23 cellular contexts compared by ENCODE assay signal in the genomic region with DNA sequence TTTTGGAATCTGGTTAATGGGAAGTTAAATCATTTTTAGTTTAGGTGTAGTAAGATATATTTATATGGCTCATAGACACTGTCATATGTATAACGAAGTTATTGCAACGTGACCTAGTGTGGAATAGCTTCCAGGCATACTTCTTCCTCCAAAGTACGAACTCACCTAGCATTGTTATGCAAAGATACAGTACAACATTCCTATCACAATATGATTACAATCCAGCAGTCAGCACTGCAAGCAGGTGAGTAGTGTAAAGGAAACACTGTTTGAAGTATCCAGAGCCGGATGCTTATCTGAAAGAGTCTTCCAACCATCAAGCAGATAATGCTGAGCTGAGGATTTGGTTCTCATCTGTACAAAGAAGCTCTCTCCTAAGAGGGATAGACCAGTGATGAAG.
DNase-seq lines count a peak whose midpoint lies in the region; ATAC-seq, FAIRE-seq and TF ChIP-seq lines count a peak whose summit lies in the region.
"Had no signal": no experiment of that assay in that cellular context is flagged by ENCODE, and none has a peak within 500 bp of the region (broad histone marks: within the 10 kb centered on the region; RNA-seq: fewer than 3 reads in every experiment).

No MANE protein-coding gene starts in this region.

- no peak overlapping the region for H3K4me3 ChIP-seq in epithelial cell of esophagus (ENCODE audit: low read length)
- H3K4me3 ChIP-seq in keratinocyte (ENCODE audit: control insufficient read depth in 2 of 3, extremely low read depth in 1 of 3, insufficient read depth in 2 of 3, low read depth in 1 of 3, low read length in 3 of 3): no peak overlapping the region
- H3K4me3 ChIP-seq in transverse colon: no peak overlapping the region
- H3K4me3 ChIP-seq: A549; BLaER1 treated with 17β-estradiol and CSF1 and Interleukin-3, amounts not matched to agents 10 nM and 100 nM had no signal

- intact Hi-C loops in transverse colon (cut with DNase I; ENCODE audit: low total_unique reads): no loop called here

- 86 to 100% methylated on average over 3 to 4 of the region's 4 CpGs for WGBS in transverse colon (ENCODE audit: low coverage in 1 of 2), 2 donors

- dilution Hi-C loops in keratinocyte (cut with MboI; ENCODE audit: extremely low pct_ligation_motif_present, low sequenced_read_pairs): no loop called here

- TF ChIP-seq CTCF in epithelial cell of esophagus (IDR thresholded peaks at IDR 0.05; ENCODE audit: insufficient read depth, low read depth, low read length, missing control alignments) (no peak), keratinocyte (optimal IDR thresholded peaks at IDR 0.05 in 1 of 3, IDR thresholded peaks at IDR 0.05 in 1 of 3, conservative IDR thresholded peaks at IDR 0.05 in 1 of 3; ENCODE audit: extremely low read depth in 1 of 3, insufficient read depth in 2 of 3, low read length in 3 of 3) (no peak), type B pancreatic cell (conservative IDR thresholded peaks at IDR 0.05) (no peak), transverse colon (IDR thresholded peaks at IDR 0.05) (no peak)

- no peak for TF ChIP-seq POLR2A in transverse colon (IDR thresholded peaks at IDR 0.05)

- H3K4me2 ChIP-seq in keratinocyte (ENCODE audit: control insufficient read depth, extremely low read depth, insufficient read depth, low read depth, low read length): no peak overlapping the region
- H3K4me2 ChIP-seq: A549; BLaER1 treated with 17β-estradiol and CSF1 and Interleukin-3, amounts not matched to agents 10 nM and 100 nM had no signal

- peaks cover 12% of the 10 kb centered on the region for H3K4me1 Mint-ChIP-seq in type B pancreatic cell (ENCODE audit: unreplicated experiment)
- H3K4me1 Mint-ChIP-seq: B cell had no signal

- no peak overlapping the region for H2AFZ ChIP-seq in keratinocyte (ENCODE audit: control insufficient read depth, low read length)

- H3K9me3 ChIP-seq in keratinocyte (ENCODE audit: control insufficient read depth, low read depth, low read length): no peaks in the 10 kb centered on the region
- no peaks in the 10 kb centered on the region for H3K9me3 ChIP-seq in transverse colon
- H3K9me3 ChIP-seq: A549, Caco-2 had no signal

- no peaks in the 10 kb centered on the region for H3K27me3 ChIP-seq in keratinocyte (ENCODE audit: control insufficient read depth, extremely low read depth, insufficient read depth, low read length)
- no peaks in the 10 kb centered on the region for H3K27me3 ChIP-seq in transverse colon
- H3K27me3 ChIP-seq: BLaER1 treated with 17β-estradiol and CSF1 and Interleukin-3, amounts not matched to agents 10 nM and 100 nM had no signal

- DNase-seq in HTR-8/SVneo (ENCODE audit: insufficient read length, low spot score) (no peak), epithelial cell of esophagus (ENCODE audit: low read depth) (peak; percentile 20), keratinocyte (ENCODE audit: low read depth, low spot score) (no peak), type B pancreatic cell (ENCODE audit: extremely low spot score, unreplicated experiment) (no peak), transverse colon (no peak)
- no peak for DNase-seq in activated CD4-positive, alpha-beta T cell treated with anti-CD3 and anti-CD28 coated beads, Interleukin-2, amount 50 U/mL, for 4 hours
- DNase-seq: AML-193; Caco-2; Calu3; CD4-positive, alpha-beta T cell; CD8-positive, alpha-beta T cell; DMS79 treated with DMSO at 0.1 percent for 48 hours; GF-D8 had no signal

- in situ Hi-C loops in transverse colon (cut with MboI; ENCODE audit: low pct_ligation_motif_present in 1 of 4, low pct_unique_long_range_greater_than_20kb in 1 of 4, low sequenced_read_pairs in 3 of 4): no loop called here

- H3K4me1 ChIP-seq in keratinocyte (ENCODE audit: control insufficient read depth, extremely low read depth, insufficient read depth, low read length): no peaks in the 10 kb centered on the region
- H3K4me1 ChIP-seq in transverse colon: no peaks in the 10 kb centered on the region
- H3K4me1 ChIP-seq: A549, Caco-2 had no signal

- no peaks in the 10 kb centered on the region for H3K79me2 ChIP-seq in keratinocyte (ENCODE audit: control insufficient read depth, insufficient read depth, low read length)

- no peaks in the 10 kb centered on the region for H3K36me3 Mint-ChIP-seq in type B pancreatic cell
- H3K36me3 Mint-ChIP-seq: CD8-positive, alpha-beta T cell had no signal

- no peaks in the 10 kb centered on the region for H3K9me1 ChIP-seq in keratinocyte (ENCODE audit: control insufficient read depth, extremely low read depth, insufficient read depth, low read length)

- H4K20me1 ChIP-seq in keratinocyte (ENCODE audit: control insufficient read depth, extremely low read depth, insufficient read depth, low read length): no peaks in the 10 kb centered on the region
- H4K20me1 ChIP-seq: BLaER1 treated with 17β-estradiol and CSF1 and Interleukin-3, amounts not matched to agents 10 nM and 100 nM had no signal

- no peak for TF ChIP-seq EP300 in transverse colon (IDR thresholded peaks at IDR 0.05; ENCODE audit: low read depth)

- H3K9me3 Mint-ChIP-seq in type B pancreatic cell: peaks cover 3% of the 10 kb centered on the region

- no peak for ATAC-seq in GM21390 (IDR thresholded peaks at IDR 0.05; ENCODE audit: unreplicated experiment)
- ATAC-seq: A549; CD8-positive, alpha-beta T cell had no signal

- no peak overlapping the region for H3K9ac ChIP-seq in keratinocyte (ENCODE audit: control insufficient read depth, extremely low read depth, insufficient read depth, low read length)
- H3K9ac ChIP-seq: BLaER1 treated with 17β-estradiol and CSF1 and Interleukin-3, amounts not matched to agents 10 nM and 100 nM had no signal

- H3K27me3 Mint-ChIP-seq in type B pancreatic cell: no peaks in the 10 kb centered on the region
- H3K27me3 Mint-ChIP-seq: CD4-positive, alpha-beta T cell had no signal

- no peaks in the 10 kb centered on the region for H3K36me3 ChIP-seq in keratinocyte (ENCODE audit: control insufficient read depth in 2 of 2, extremely low read depth in 1 of 2, insufficient read depth in 2 of 2, low read length in 2 of 2)
- no peaks in the 10 kb centered on the region for H3K36me3 ChIP-seq in transverse colon
- H3K36me3 ChIP-seq: BLaER1 treated with 17β-estradiol and CSF1 and Interleukin-3, amounts not matched to agents 10 nM and 100 nM had no signal

- H3K27ac ChIP-seq in keratinocyte (ENCODE audit: control insufficient read depth, insufficient read depth, low read length) (no peak overlapping the region), transverse colon (no peak overlapping the region)
- H3K27ac ChIP-seq: 22Rv1; A549; BLaER1 treated with 17β-estradiol and CSF1 and Interleukin-3, amounts not matched to agents 10 nM and 100 nM; C4-2B had no signal

- FAIRE-seq in HTR-8/SVneo (lab: Jason Lieb, UNC) (peak; percentile 38), keratinocyte (lab: Jason Lieb, UNC) (peak; percentile 26)
- FAIRE-seq: A549, D721Med, G401.6, GM12891, GM19239 had no signal

- peak overlapping the region; percentile 60 for H3K27ac Mint-ChIP-seq in type B pancreatic cell
- H3K27ac Mint-ChIP-seq: B cell; CD4-positive, alpha-beta T cell; CD8-positive, alpha-beta T cell had no signal

- H3K4me3 Mint-ChIP-seq in type B pancreatic cell: no peak overlapping the region
- H3K4me3 Mint-ChIP-seq: B cell; CD4-positive, alpha-beta T cell; CD8-positive, alpha-beta T cell had no signal
